ENCODE assay signal across 9 cellular contexts in genomic region chr9:110021891-110022290, GRCh38.
A peak's percentile ranks its signal among the peaks of the same experiment; 100 is the strongest.
DNase-seq lines count a peak whose midpoint lies in the region; ATAC-seq and TF ChIP-seq lines count a peak whose summit lies in the region.
"Had no signal": no experiment of that assay in that cellular context is flagged by ENCODE, and none has a peak within 500 bp of the region (broad histone marks: within the 10 kb centered on the region; RNA-seq: fewer than 3 reads in every experiment).

No MANE protein-coding gene starts in this region.

- no peak overlapping the region for H3K4me3 ChIP-seq in GM12865 (ENCODE audit: low read depth, low read length)

- no peak overlapping the region for H3K27ac Mint-ChIP-seq in effector memory CD8-positive, alpha-beta T cell

- peaks cover 0 to 9% of the 10 kb centered on the region in 2 donors for H3K27me3 Mint-ChIP-seq in effector memory CD8-positive, alpha-beta T cell
- H3K27me3 Mint-ChIP-seq: stimulated activated naive CD8-positive, alpha-beta T cell treated with anti-CD3 and anti-CD28 coated beads, Interleukin-15, Interleukin-2, amounts not matched to agents 100 ng/mL and 50 ng/mL, for 24 hours had no signal

- DNase-seq in GM12865 (ENCODE audit: low read depth) (peak; percentile 71), retina (no peak), NCI-H82 (lab: John Stamatoyannopoulos, UW) (no peak), HCEC 1CT (no peak)
- DNase-seq in effector memory CD8-positive, alpha-beta T cell: no peak

- peaks cover 0 to 3% of the 10 kb centered on the region in 2 donors for H3K4me1 Mint-ChIP-seq in effector memory CD8-positive, alpha-beta T cell (ENCODE audit: low read depth in 2 of 2)

- no peaks in the 10 kb centered on the region for H3K9me3 Mint-ChIP-seq in effector memory CD8-positive, alpha-beta T cell
- H3K9me3 Mint-ChIP-seq: stimulated activated naive CD8-positive, alpha-beta T cell treated with anti-CD3 and anti-CD28 coated beads, Interleukin-15, Interleukin-2, amounts not matched to agents 100 ng/mL and 50 ng/mL, for 24 hours had no signal

- H3K4me3 Mint-ChIP-seq in effector memory CD8-positive, alpha-beta T cell: no peak overlapping the region
- H3K4me3 Mint-ChIP-seq: stimulated activated naive CD8-positive, alpha-beta T cell treated with anti-CD3 and anti-CD28 coated beads, Interleukin-15, Interleukin-2, amounts not matched to agents 100 ng/mL and 50 ng/mL, for 24 hours had no signal

- peaks cover 2% of the 10 kb centered on the region for H3K36me3 Mint-ChIP-seq in effector memory CD8-positive, alpha-beta T cell (ENCODE audit: insufficient read depth)

- no peak for TF ChIP-seq CTCF in GM12865 (IDR thresholded peaks at IDR 0.05; ENCODE audit: insufficient read depth, low read depth, low read length, missing control alignments)

- peak; percentile 96 for ATAC-seq in GM21367 (IDR thresholded peaks at IDR 0.05; ENCODE audit: unreplicated experiment)
- ATAC-seq in HG03558 (IDR thresholded peaks at IDR 0.05; ENCODE audit: extremely low read depth, unreplicated experiment): peak; percentile 95
- peak; percentile 22 for ATAC-seq in effector memory CD8-positive, alpha-beta T cell (replicated peaks)
- ATAC-seq in HG02970 (IDR thresholded peaks at IDR 0.05; ENCODE audit: low FRiP score, unreplicated experiment): no peak
